ENCODE assay signal across 8 cellular contexts in the genomic region with DNA sequence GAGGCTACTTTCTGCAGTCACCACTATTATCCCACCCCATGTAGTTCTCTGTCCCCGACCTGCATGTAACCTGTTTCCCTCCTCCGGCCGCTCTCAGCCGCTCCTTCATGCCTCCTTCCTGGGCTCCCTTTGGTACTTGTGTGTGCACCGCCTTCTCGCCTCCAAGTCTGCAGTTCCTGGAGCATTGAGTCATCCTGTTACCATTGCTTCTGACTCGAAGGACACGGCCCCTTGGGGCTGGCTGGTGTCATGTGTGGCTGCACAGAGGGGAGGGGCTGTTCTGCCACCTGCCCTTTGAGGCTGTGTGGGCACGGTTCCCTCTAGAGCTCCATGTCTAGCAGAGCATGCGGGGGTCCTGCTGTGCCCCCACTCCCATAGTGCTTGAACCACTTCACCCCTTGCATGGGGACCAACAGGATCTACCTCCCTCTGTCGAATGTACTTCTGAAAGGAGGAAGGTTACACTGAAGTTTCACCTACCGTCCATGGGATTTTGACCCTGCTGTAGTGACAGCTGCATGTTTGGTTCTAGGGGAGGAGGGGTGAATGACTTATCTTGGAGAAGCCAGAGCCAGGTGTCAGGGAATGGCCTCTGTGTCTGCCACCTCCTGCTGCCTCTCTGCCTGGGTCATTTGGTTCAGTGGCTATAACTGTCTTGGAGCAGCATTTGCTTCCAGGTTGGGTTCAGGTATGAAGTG.
A peak's percentile ranks its signal among the peaks of the same experiment; 100 is the strongest.
DNase-seq lines count a peak whose midpoint lies in the region; ATAC-seq lines count a peak whose summit lies in the region.

No MANE protein-coding gene starts in this region.

- peak; percentile 16 for DNase-seq in DMS53 treated with DMSO at 0.1 percent for 48 hours (lab: John Stamatoyannopoulos, UW; ENCODE audit: unreplicated experiment)
- peak; percentile 18 for DNase-seq in NCI-H226
- peak; percentile 81 to 83 for DNase-seq in activated T-cell treated with anti-CD3 and anti-CD28 coated beads, Interleukin-2, amount 50 U/mL, for 48 hours
- peak; percentile 64 for DNase-seq in islet precursor cell
- DNase-seq in stimulated activated CD8-positive, alpha-beta memory T cell treated with anti-CD3 and anti-CD28 coated beads, Interleukin-4, amount 100 ng/mL, for 24 hours (ENCODE audit: low read depth): peak; percentile 44
- DNase-seq in middle frontal gyrus (ENCODE audit: extremely low spot score, low spot score): no peak
- no peak for DNase-seq in NCI-H1930 (lab: John Stamatoyannopoulos, UW)

- ATAC-seq in GM21723 (IDR thresholded peaks at IDR 0.05; ENCODE audit: unreplicated experiment): peak; percentile 55

Comparison
In these comparisons a context has a peak if more than half of its experiments do, and no peak if none do; other contexts are left out.
1. DNase-seq: peak in DMS53 treated with DMSO at 0.1 percent for 48 hours (single experiment), NCI-H226 (single experiment), activated T-cell treated with anti-CD3 and anti-CD28 coated beads, Interleukin-2, amount 50 U/mL, for 48 hours (2 of 2), islet precursor cell (single experiment) and stimulated activated CD8-positive, alpha-beta memory T cell treated with anti-CD3 and anti-CD28 coated beads, Interleukin-4, amount 100 ng/mL, for 24 hours (single experiment); none in middle frontal gyrus (single experiment) and NCI-H1930 (0 of 2).